ENCODE assay signal across 24 cellular contexts in genomic region chr1:94271373-94271772, GRCh38. TPM values are rescaled to one million over a fixed set of nuclear protein-coding genes. Genes with fewer than 3 reads are reported as not detected.
"Had no signal": no experiment of that assay in that cellular context is flagged by ENCODE, and none has a peak within 500 bp of the region (broad histone marks: within the 10 kb centered on the region; RNA-seq: fewer than 3 reads in every experiment).

No MANE protein-coding gene starts in this region.

- H3K27ac ChIP-seq: body of pancreas, dorsolateral prefrontal cortex, gastrocnemius medialis, left ventricle myocardium inferior, skin epidermis, stomach had no signal

- DNase-seq: activated CD4-positive, alpha-beta memory T cell treated with anti-CD3 and anti-CD28 coated beads, Interleukin-2, amount 10 ng/mL, durations not matched to agents 7 days and 5 days; activated CD4-positive, alpha-beta T cell treated with anti-CD3 and anti-CD28 coated beads for 48 hours; activated CD4-positive, CD25-positive, alpha-beta regulatory T cell; activated naive CD4-positive, alpha-beta T cell treated with Interleukin-2 at 50 U/mL for 16 hours; activated naive CD8-positive, alpha-beta T cell treated with anti-CD3 and anti-CD28 coated beads, Interleukin-2, amount 10 ng/mL, durations not matched to agents 7 days and 5 days; activated T-cell treated with anti-CD3 and anti-CD28 coated beads, Interleukin-2, amount 50 U/mL, for 1 hour; amygdala; body of pancreas; caudate nucleus; dorsolateral prefrontal cortex; endodermal cell; erythroblast; gastrocnemius medialis; head of caudate nucleus; kidney; left ventricle myocardium inferior; occipital lobe; stimulated activated CD4-positive, alpha-beta T cell treated with anti-CD3 and anti-CD28 coated beads, Interleukin-15, amount 100 ng/mL, for 24 hours; stimulated activated CD4-positive, alpha-beta T cell treated with anti-CD3 and anti-CD28 coated beads, Interleukin-4, amount 100 ng/mL, for 1 hour; stomach; T-cell; trophoblast cell had no signal

- H3K36me3 ChIP-seq: gastrocnemius medialis, left ventricle myocardium inferior, stomach had no signal

- H3K4me1 ChIP-seq: body of pancreas had no signal

- H3K4me3 ChIP-seq: body of pancreas, dorsolateral prefrontal cortex, gastrocnemius medialis, left ventricle myocardium inferior, skin epidermis, stomach had no signal

- H3K27me3 ChIP-seq: body of pancreas, gastrocnemius medialis, stomach had no signal

- ATAC-seq: activated T-helper 17 cell treated with anti-CD3 and anti-CD28 coated beads, Interleukin-2, amount 50 U/mL, for 72 hours; body of pancreas; gastrocnemius medialis; T-cell had no signal

- H3K9me3 ChIP-seq: body of pancreas, gastrocnemius medialis, left ventricle myocardium inferior, stomach had no signal

- FAIRE-seq: kidney had no signal

RNA-seq across cellular contexts. Expression of gene ARHGAP29, which starts 34.0 kb away (rescaled TPM):
- total RNA-seq: activated naive CD8-positive, alpha-beta T cell treated with anti-CD3 and anti-CD28 coated beads, Interleukin-2, amount 10 ng/mL, durations not matched to agents 7 days and 5 days; activated T-helper 17 cell treated with anti-CD3 and anti-CD28 coated beads, Interleukin-2, amount 50 U/mL, for 72 hours had no signal
